ENCODE assay signal across 13 cellular contexts in genomic region chrX:21959362-21960051, GRCh38. TPM values are rescaled to one million over a fixed set of nuclear protein-coding genes. Genes with fewer than 3 reads are reported as not detected.
DNase-seq lines count a peak whose midpoint lies in the region; ATAC-seq and TF ChIP-seq lines count a peak whose summit lies in the region.
"Had no signal": no experiment of that assay in that cellular context is flagged by ENCODE, and none has a peak within 500 bp of the region (broad histone marks: within the 10 kb centered on the region; RNA-seq: fewer than 3 reads in every experiment).

No MANE protein-coding gene starts in this region.

- peaks cover 9% of the 10 kb centered on the region for H3K9me3 ChIP-seq in H9 (ENCODE audit: control insufficient read depth, low read depth, low read length)
- H3K9me3 ChIP-seq: right lobe of liver, testis had no signal

- H3K14ac ChIP-seq in H9 (ENCODE audit: insufficient read depth, low read length): no peak overlapping the region

- H3K27me3 Mint-ChIP-seq in H9 (ENCODE audit: low read depth) (no peaks in the 10 kb centered on the region), activated B cell treated with CpG ODN at 0.5 μM for 24 hours (no peaks in the 10 kb centered on the region), nephron progenitor cell (ENCODE audit: low read depth, poor library complexity) (peaks cover 9% of the 10 kb centered on the region)

- H3K23ac ChIP-seq in H9 (ENCODE audit: insufficient read length, low read depth, low read length): no peak overlapping the region

- no peak overlapping the region for H2AK5ac ChIP-seq in H9 (ENCODE audit: insufficient read length, low read length)

- H3K4me1 Mint-ChIP-seq in H9 (peaks cover 61 to 66% of the 10 kb centered on the region in 2 experiments), activated B cell treated with CpG ODN at 0.5 μM for 24 hours (peaks cover 40% of the 10 kb centered on the region), nephron progenitor cell (peaks cover 54% of the 10 kb centered on the region)

- H4K5ac ChIP-seq in H9 (ENCODE audit: insufficient read length, low read depth, low read length): no peak overlapping the region

- no peak overlapping the region for H4K8ac ChIP-seq in H9 (replicated peaks; ENCODE audit: insufficient read length, low read depth, low read length)

- POLR2A ChIA-PET in activated B cell treated with CpG ODN at 0.5 μM for 24 hours (lab: Charles Lee): interaction anchor here (1.2 kb wide), 1 partner anchor 18 kb away, joined by 3 read pairs; no protein-coding TSS in a partner anchor

- no peak overlapping the region for H4K91ac ChIP-seq in H9 (ENCODE audit: insufficient read length, low read depth, low read length)

- no peaks in the 10 kb centered on the region for H3K23me2 ChIP-seq in H9 (ENCODE audit: insufficient read length, low read depth, low read length, poor library complexity, severe bottlenecking)

- H3K36me3 Mint-ChIP-seq in H9 (ENCODE audit: insufficient read depth in 1 of 3, low read depth in 3 of 3) (peaks cover 13 to 42% (median 24%) of the 10 kb centered on the region in 3 experiments), activated B cell treated with CpG ODN at 0.5 μM for 24 hours (ENCODE audit: low read depth) (no peaks in the 10 kb centered on the region), nephron progenitor cell (ENCODE audit: low read depth) (peaks cover 68% of the 10 kb centered on the region)

- peaks cover 3% of the 10 kb centered on the region for H3K79me1 ChIP-seq in H9 (ENCODE audit: insufficient read depth, low read depth, low read length, poor library complexity, severe bottlenecking)

- H3K4me3 Mint-ChIP-seq in H9 (no peak overlapping the region), activated B cell treated with CpG ODN at 0.5 μM for 24 hours (peak overlapping the region; percentile 9), nephron progenitor cell (no peak overlapping the region)

- H3K27ac Mint-ChIP-seq in H9 (peak overlapping the region; percentile 40 to 93 (median 68); a peak in 6 of 7 replicates), activated B cell treated with CpG ODN at 0.5 μM for 24 hours (no peak overlapping the region), nephron progenitor cell (peak overlapping the region; percentile 19)

- H2BK20ac ChIP-seq in H9 (ENCODE audit: low read depth, low read length, poor library complexity, severe bottlenecking): no peak overlapping the region

- no peak overlapping the region for H2BK15ac ChIP-seq in H9 (ENCODE audit: low read depth, low read length)

- peaks cover 0 to 50% of the 10 kb centered on the region in 2 experiments; a peak in 3 of 5 replicates for H3K9me3 Mint-ChIP-seq in H9
- H3K9me3 Mint-ChIP-seq in activated B cell treated with CpG ODN at 0.5 μM for 24 hours: no peaks in the 10 kb centered on the region
- peaks cover 18% of the 10 kb centered on the region for H3K9me3 Mint-ChIP-seq in nephron progenitor cell

- no peak overlapping the region for H3K18ac ChIP-seq in H9 (ENCODE audit: insufficient read length, low read depth, low read length)

- H3K4me2 ChIP-seq in H9 (ENCODE audit: insufficient read depth, insufficient read length, low read length): no peak overlapping the region

- no peak overlapping the region for H3K56ac ChIP-seq in H9 (ENCODE audit: insufficient read length, low read depth, low read length)

- H3K4ac ChIP-seq in H9 (ENCODE audit: low read depth, low read length): no peak overlapping the region

- H3K4me1 ChIP-seq in H9 (ENCODE audit: insufficient read depth, low read length): peaks cover 10% of the 10 kb centered on the region; the same call in 1 of the 2 replicates

- H2BK12ac ChIP-seq in H9 (ENCODE audit: insufficient read length, low read depth, low read length): no peak overlapping the region

- CTCF ChIA-PET in activated B cell treated with CpG ODN at 0.5 μM for 24 hours (lab: Charles Lee): no interaction called here

- no peaks in the 10 kb centered on the region for H3K27me3 ChIP-seq in H9 (ENCODE audit: insufficient read depth, low read length)
- H3K27me3 ChIP-seq: right lobe of liver, testis had no signal

- no peaks in the 10 kb centered on the region for H4K20me1 ChIP-seq in H9 (ENCODE audit: control insufficient read depth, insufficient read depth, insufficient read length)

- intact Hi-C loops in activated B cell treated with CpG ODN at 0.5 μM for 24 hours (cut with micrococcal nuclease): no loop called here
- intact Hi-C loops in left cardiac atrium (cut with DNase I): no loop called here

- H3K79me2 ChIP-seq in H9 (ENCODE audit: insufficient read depth, low read length): peaks cover 86% of the 10 kb centered on the region

- H2AFZ ChIP-seq in H9 (ENCODE audit: low read length): no peak overlapping the region

- no peak for TF ChIP-seq CTCF in H9 (conservative IDR thresholded peaks at IDR 0.05)
- no peak for TF ChIP-seq CTCF in activated B cell treated with CpG ODN at 0.5 μM for 24 hours (IDR thresholded peaks at IDR 0.05)
- no peak for TF ChIP-seq CTCF in nephron progenitor cell (IDR thresholded peaks at IDR 0.05)

- H3K27ac ChIP-seq in H9 (ENCODE audit: insufficient read length, low read depth, low read length): no peak overlapping the region
- H3K27ac ChIP-seq: right lobe of liver, testis had no signal

- WGBS in H9 (ENCODE audit: extremely low coverage, insufficient read length, low lambda C conversion rate): no CpG with 5 or more reads among the region's 12 CpGs

- H3T11ph ChIP-seq in H9 (ENCODE audit: low read length): no peak overlapping the region

- H2BK120ac ChIP-seq in H9 (ENCODE audit: low read depth, low read length, poor library complexity, severe bottlenecking): no peak overlapping the region

- no peak overlapping the region for H3K9ac ChIP-seq in H9 (ENCODE audit: extremely low read depth, insufficient read length, low read length)

- DNase-seq in H9: no peak
- DNase-seq in activated B cell treated with CpG ODN at 0.5 μM for 24 hours: no peak
- no peak for DNase-seq in nephron progenitor cell
- DNase-seq in left cardiac atrium: no peak
- DNase-seq: NCI-H226, right lobe of liver, T-helper 9 cell, testis had no signal

- no peak for TF ChIP-seq POLR2A in GM18505 (IDR thresholded peaks at IDR 0.05; ENCODE audit: borderline replicate concordance, extremely low read depth, insufficient read depth, insufficient read length)

- H2BK5ac ChIP-seq in H9 (ENCODE audit: insufficient read length, low read length): no peak overlapping the region

- ATAC-seq in GM18520 (IDR thresholded peaks at IDR 0.05; ENCODE audit: unreplicated experiment): peak; percentile 46
- no peak for ATAC-seq in activated B cell treated with CpG ODN at 0.5 μM for 24 hours (ENCODE audit: low read depth)
- no peak for ATAC-seq in HG03108 (IDR thresholded peaks at IDR 0.05; ENCODE audit: unreplicated experiment)
- no peak for ATAC-seq in GM18505 (IDR thresholded peaks at IDR 0.05; ENCODE audit: unreplicated experiment)
- no peak for ATAC-seq in HG03045 (IDR thresholded peaks at IDR 0.05; ENCODE audit: unreplicated experiment)
- ATAC-seq in left cardiac atrium: no peak
- ATAC-seq: Panc1, right lobe of liver had no signal

RNA-seq across cellular contexts. Expression of gene SMS, which starts 19.0 kb away (rescaled TPM):
- total RNA-seq in H9 (2021): 411 and 415 TPM in 2 replicates
- 66.3 and 69.7 TPM in 2 replicates for total RNA-seq in activated B cell treated with CpG ODN at 0.5 μM for 24 hours
- total RNA-seq in left cardiac atrium: 10 to 100 TPM; 49.0 to 64.7 TPM
